ENCODE assay signal across 33 cellular contexts in the genomic region with DNA sequence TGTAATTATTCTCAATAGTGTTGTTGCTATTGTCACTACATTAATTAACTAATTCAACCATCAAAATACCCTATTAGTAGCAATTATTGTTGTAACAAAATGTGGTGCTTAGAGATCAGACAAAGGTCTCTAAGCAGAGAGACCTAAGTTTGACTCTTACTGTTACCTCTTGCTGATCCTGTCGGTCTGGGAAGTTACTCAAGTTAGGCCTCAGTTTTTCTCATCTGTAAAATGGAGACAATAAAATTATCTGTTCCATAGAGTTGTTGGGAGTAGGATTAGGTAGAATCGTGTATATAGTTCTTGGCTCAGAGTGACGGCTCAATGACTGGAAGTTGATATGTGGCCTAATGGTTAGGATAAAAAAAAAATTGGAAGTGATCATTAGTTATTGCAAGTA.
DNase-seq lines count a peak whose midpoint lies in the region; ATAC-seq and TF ChIP-seq lines count a peak whose summit lies in the region.
"Had no signal": no experiment of that assay in that cellular context is flagged by ENCODE, and none has a peak within 500 bp of the region (broad histone marks: within the 10 kb centered on the region; RNA-seq: fewer than 3 reads in every experiment).

No MANE protein-coding gene starts in this region.

- H3K27me3 ChIP-seq in hepatocyte: no peaks in the 10 kb centered on the region
- no peaks in the 10 kb centered on the region for H3K27me3 ChIP-seq in skeletal muscle tissue (ENCODE audit: control insufficient read depth in 3 of 3, insufficient read depth in 3 of 3, low read length in 3 of 3)
- H3K27me3 ChIP-seq: ascending aorta, left lung, sigmoid colon had no signal

- H3K79me2 ChIP-seq in hepatocyte: no peaks in the 10 kb centered on the region

- CTCF ChIA-PET in activated CD4-positive, alpha-beta T cell treated with anti-CD3 and anti-CD28 coated beads for 36 hours (lab: Charles Lee): interaction anchor here (0.9 to 11.5 kb wide), 10 partner anchors 11 to 585 kb away, joined by 3 to 190 read pairs (median 3); a partner anchor contains a TSS

- ATAC-seq in activated CD4-positive, alpha-beta T cell treated with anti-CD3 and anti-CD28 coated beads for 36 hours: no peak
- ATAC-seq in Right ventricle myocardium inferior: no peak
- ATAC-seq: WTC11 had no signal

- H3K36me3 ChIP-seq in hepatocyte (replicated peaks; ENCODE audit: insufficient read depth, low read depth): no peaks in the 10 kb centered on the region
- H3K36me3 ChIP-seq in skeletal muscle tissue (ENCODE audit: control insufficient read depth in 3 of 3, insufficient read depth in 3 of 3, low read length in 3 of 3): no peaks in the 10 kb centered on the region
- H3K36me3 ChIP-seq: ascending aorta, HAP-1, left lung, prostate gland, sigmoid colon had no signal

- H3K27me3 Mint-ChIP-seq in activated CD4-positive, alpha-beta T cell treated with anti-CD3 and anti-CD28 coated beads for 36 hours: no peaks in the 10 kb centered on the region
- no peaks in the 10 kb centered on the region for H3K27me3 Mint-ChIP-seq in IgD-negative memory B cell
- H3K27me3 Mint-ChIP-seq: activated naive CD8-positive, alpha-beta T cell treated with anti-CD3 and anti-CD28 coated beads, Interleukin-2, amount 10 ng/mL, durations not matched to agents 7 days and 5 days; stimulated activated naive B cell treated with anti-CD40 and anti-IgM and Interleukin-4, amounts not matched to agents 10 μg/mL and 1 μg/mL and 100 μg/mL, for 72 hours had no signal

- H3K27ac Mint-ChIP-seq in activated CD4-positive, alpha-beta T cell treated with anti-CD3 and anti-CD28 coated beads for 36 hours: peak overlapping the region; percentile 58
- H3K27ac Mint-ChIP-seq in IgD-negative memory B cell: peak overlapping the region in 2 of 3 donors; percentile 63 to 65
- H3K27ac Mint-ChIP-seq: stimulated activated naive B cell treated with anti-CD40 and anti-IgM and Interleukin-4, amounts not matched to agents 10 μg/mL and 1 μg/mL and 100 μg/mL, for 72 hours; WTC11 had no signal

- no peak overlapping the region for H3K4me3 Mint-ChIP-seq in activated CD4-positive, alpha-beta T cell treated with anti-CD3 and anti-CD28 coated beads for 36 hours
- H3K4me3 Mint-ChIP-seq in IgD-negative memory B cell: no peak overlapping the region
- H3K4me3 Mint-ChIP-seq: activated naive CD8-positive, alpha-beta T cell treated with anti-CD3 and anti-CD28 coated beads, Interleukin-2, amount 10 ng/mL, durations not matched to agents 7 days and 5 days; CD14-positive monocyte; stimulated activated naive B cell treated with anti-CD40 and anti-IgM and Interleukin-4, amounts not matched to agents 10 μg/mL and 1 μg/mL and 100 μg/mL, for 72 hours; WTC11 had no signal

- no peaks in the 10 kb centered on the region for H3K9me2 ChIP-seq in hepatocyte (replicated peaks; ENCODE audit: insufficient read depth)

- no peaks in the 10 kb centered on the region for H4K20me1 ChIP-seq in hepatocyte (ENCODE audit: insufficient read depth, poor library complexity, severe bottlenecking)

- intact Hi-C loops in activated CD4-positive, alpha-beta T cell treated with anti-CD3 and anti-CD28 coated beads for 36 hours (cut with DNase I, micrococcal nuclease): no loop called here
- intact Hi-C loops in Right ventricle myocardium inferior (cut with DNase I): no loop called here

- no peak overlapping the region for H3K4me3 ChIP-seq in hepatocyte
- no peak overlapping the region for H3K4me3 ChIP-seq in skeletal muscle tissue (ENCODE audit: low read length in 3 of 3)
- H3K4me3 ChIP-seq: ascending aorta, HAP-1, left lung, PC-9, prostate gland, sigmoid colon had no signal

- H3K4me1 ChIP-seq in hepatocyte (ENCODE audit: insufficient read depth) (peaks cover 6% of the 10 kb centered on the region), skeletal muscle tissue (ENCODE audit: control insufficient read depth in 3 of 3, insufficient read depth in 3 of 3, low read length in 3 of 3) (peaks cover 22 to 43% (median 39%) of the 10 kb centered on the region in 3 donors)
- H3K4me1 ChIP-seq: HAP-1, prostate gland had no signal

- H2AFZ ChIP-seq in hepatocyte: no peak overlapping the region
- H2AFZ ChIP-seq: PC-9 had no signal

- no peak for DNase-seq in activated CD4-positive, alpha-beta T cell treated with anti-CD3 and anti-CD28 coated beads for 36 hours
- no peak for DNase-seq in activated CD4-positive, alpha-beta T cell treated with anti-CD3 and anti-CD28 coated beads for 1 hour
- DNase-seq in hepatocyte (ENCODE audit: low spot score): no peak
- no peak for DNase-seq in KG1 (lab: John Stamatoyannopoulos, UW)
- DNase-seq in Right ventricle myocardium inferior (ENCODE audit: missing footprints): no peak
- DNase-seq in NCI-H1436 treated with DMSO at 0.1 percent for 48 hours (lab: John Stamatoyannopoulos, UW): no peak
- DNase-seq: activated CD4-positive, alpha-beta T cell treated with anti-CD3 and anti-CD28 coated beads, Interleukin-2, amount 50 U/mL, for 1 hour; activated CD8-positive, alpha-beta memory T cell treated with anti-CD3 and anti-CD28 coated beads, Interleukin-2, amount 50 U/mL, for 4 hours; activated gamma-delta T cell; activated naive CD8-positive, alpha-beta T cell treated with anti-CD3 and anti-CD28 coated beads, Interleukin-2, amount 10 ng/mL, durations not matched to agents 7 days and 5 days; Calu3; cortex of kidney; erythroblast; GDM1; islet precursor cell; Kasumi-1; left lung; NCI-H146; NCI-H2107; NCI-H345; Right ventricle myocardium superior; sigmoid colon; stimulated activated CD4-positive, alpha-beta T cell treated with anti-CD3 and anti-CD28 coated beads, Interleukin-15, amount 100 ng/mL, for 24 hours; stimulated activated CD4-positive, alpha-beta T cell treated with anti-CD3 and anti-CD28 coated beads, Interleukin-4, amount 100 ng/mL, for 4 hours; stimulated activated naive B cell treated with anti-CD40 and anti-IgM and Interleukin-4, amounts not matched to agents 10 μg/mL and 1 μg/mL and 100 μg/mL, for 72 hours had no signal

- no peaks in the 10 kb centered on the region for H3K9me3 ChIP-seq in hepatocyte (ENCODE audit: low read depth)
- no peaks in the 10 kb centered on the region for H3K9me3 ChIP-seq in skeletal muscle tissue (ENCODE audit: control insufficient read depth in 3 of 3, low read length in 3 of 3)
- H3K9me3 ChIP-seq: ascending aorta, HAP-1, prostate gland, sigmoid colon had no signal

- H3K27ac ChIP-seq in hepatocyte (peak overlapping the region; percentile 79), skeletal muscle tissue (ENCODE audit: low read depth, low read length) (peak overlapping the region; percentile 87)
- H3K27ac ChIP-seq: prostate gland had no signal

- H3K4me2 ChIP-seq in hepatocyte: no peak overlapping the region

- peaks cover 26% of the 10 kb centered on the region for H3K4me1 Mint-ChIP-seq in activated CD4-positive, alpha-beta T cell treated with anti-CD3 and anti-CD28 coated beads for 36 hours
- peaks cover 23 to 29% (median 27%) of the 10 kb centered on the region in 3 donors for H3K4me1 Mint-ChIP-seq in IgD-negative memory B cell
- H3K4me1 Mint-ChIP-seq: WTC11 had no signal

- peaks cover 10% of the 10 kb centered on the region for H3K36me3 Mint-ChIP-seq in activated CD4-positive, alpha-beta T cell treated with anti-CD3 and anti-CD28 coated beads for 36 hours (ENCODE audit: low read depth)
- H3K36me3 Mint-ChIP-seq in IgD-negative memory B cell: no peaks in the 10 kb centered on the region
- H3K36me3 Mint-ChIP-seq: WTC11 had no signal

- no peak for TF ChIP-seq CTCF in hepatocyte (IDR thresholded peaks at IDR 0.05; ENCODE audit: poor library complexity)

- POLR2A ChIA-PET in activated CD4-positive, alpha-beta T cell treated with anti-CD3 and anti-CD28 coated beads for 36 hours (lab: Charles Lee): interaction anchor here (0.6 to 0.7 kb wide), 2 partner anchors 12 to 30 kb away, joined by 3 read pairs; no protein-coding TSS in a partner anchor

- H3K9me3 Mint-ChIP-seq in activated CD4-positive, alpha-beta T cell treated with anti-CD3 and anti-CD28 coated beads for 36 hours (ENCODE audit: low read depth): peaks cover 7% of the 10 kb centered on the region
- H3K9me3 Mint-ChIP-seq in IgD-negative memory B cell: peaks cover 0 to 3% (median 2%) of the 10 kb centered on the region in 3 donors

- H3K9ac ChIP-seq in skeletal muscle tissue (ENCODE audit: low read depth in 1 of 3, low read length in 3 of 3): no peak overlapping the region

- 95% methylated on average over 3 of the region's 3 CpGs for whole genome bisulfite sequencing in hepatocyte (ENCODE audit: low lambda C conversion rate, missing lambda C conversion rate)
